ENCODE assay signal across 1 cellular context in genomic region chr2:177314194-177314593, GRCh38.
TF ChIP-seq lines count a peak whose summit lies in the region.

No MANE protein-coding gene starts in this region.

TF ChIP-seq in HEK293, 187 proteins besides CTCF, POLR2A, EP300 and RAD21 (continued from another document):
- TF ChIP-seq, protein P1, sequence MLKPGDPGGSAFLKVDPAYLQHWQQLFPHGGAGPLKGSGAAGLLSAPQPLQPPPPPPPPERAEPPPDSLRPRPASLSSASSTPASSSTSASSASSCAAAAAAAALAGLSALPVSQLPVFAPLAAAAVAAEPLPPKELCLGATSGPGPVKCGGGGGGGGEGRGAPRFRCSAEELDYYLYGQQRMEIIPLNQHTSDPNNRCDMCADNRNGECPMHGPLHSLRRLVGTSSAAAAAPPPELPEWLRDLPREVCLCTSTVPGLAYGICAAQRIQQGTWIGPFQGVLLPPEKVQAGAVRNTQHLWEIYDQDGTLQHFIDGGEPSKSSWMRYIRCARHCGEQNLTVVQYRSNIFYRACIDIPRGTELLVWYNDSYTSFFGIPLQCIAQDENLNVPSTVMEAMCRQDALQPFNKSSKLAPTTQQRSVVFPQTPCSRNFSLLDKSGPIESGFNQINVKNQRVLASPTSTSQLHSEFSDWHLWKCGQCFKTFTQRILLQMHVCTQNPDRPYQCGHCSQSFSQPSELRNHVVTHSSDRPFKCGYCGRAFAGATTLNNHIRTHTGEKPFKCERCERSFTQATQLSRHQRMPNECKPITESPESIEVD (tag by site-specific recombination; IDR thresholded peaks at IDR 0.05), result 0 out of 2 replicates have a peak, but pooled peaks have one; percentile 32
TF ChIP-seq in HEK293: peak in this region for 4.
